Comparison of ENCODE assay signal across 17 cellular contexts in the genomic region with DNA sequence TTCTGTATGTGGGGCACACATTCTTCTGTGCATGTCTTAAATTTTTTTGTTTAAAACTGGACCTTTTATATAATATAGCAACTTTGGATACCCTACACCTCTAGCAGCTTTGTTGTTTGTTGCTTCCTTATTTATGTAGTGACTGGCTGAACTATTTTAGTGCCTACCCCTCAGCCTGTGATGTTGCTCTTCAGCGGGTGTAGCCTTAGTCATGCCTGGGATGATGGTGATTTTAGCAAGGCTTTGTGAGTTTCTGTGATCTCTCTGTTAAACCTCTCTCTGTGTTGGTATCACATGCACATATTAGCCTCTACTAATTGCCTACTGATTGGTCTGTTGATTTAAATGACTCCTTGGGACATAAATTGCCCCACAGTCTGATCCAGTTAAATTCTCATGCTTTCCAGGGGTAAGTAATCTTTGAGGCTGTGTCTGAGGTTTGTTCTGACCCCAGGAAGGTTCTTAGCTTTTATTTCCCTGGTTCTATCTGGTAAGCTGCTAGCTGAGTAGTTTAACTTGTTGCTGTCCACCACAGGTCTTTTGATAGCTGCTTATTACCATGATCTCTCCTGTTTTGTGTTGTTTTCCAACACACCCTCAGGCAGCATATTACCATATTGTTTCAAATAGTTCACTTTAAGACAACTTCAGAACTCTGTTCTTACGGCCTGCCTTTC. TPM values are rescaled to one million over a fixed set of nuclear protein-coding genes. Genes with fewer than 3 reads are reported as not detected.
DNase-seq lines count a peak whose midpoint lies in the region; ATAC-seq and TF ChIP-seq lines count a peak whose summit lies in the region.
"Had no signal": no experiment of that assay in that cellular context is flagged by ENCODE, and none has a peak within 500 bp of the region (broad histone marks: within the 10 kb centered on the region; RNA-seq: fewer than 3 reads in every experiment).

No MANE protein-coding gene starts in this region.

- no peaks in the 10 kb centered on the region for H3K9me2 ChIP-seq in Karpas-422 (replicated peaks; ENCODE audit: insufficient read depth, low read length)

- H3K4me2 ChIP-seq in mammary epithelial cell (ENCODE audit: insufficient read depth, low read depth, low read length) (no peak overlapping the region), Karpas-422 (ENCODE audit: low read depth, low read length, poor library complexity, severe bottlenecking) (no peak overlapping the region)

- H3K27ac Mint-ChIP-seq in activated T-helper 17 cell treated with anti-CD3 and anti-CD28 coated beads, Interleukin-2, amount 50 U/mL, for 72 hours = no peak overlapping the region
- H3K27ac Mint-ChIP-seq in memory B cell = peak overlapping the region; percentile 70

- intact Hi-C loops in mammary epithelial cell (cut with micrococcal nuclease) = no loop called here
- intact Hi-C loops in breast epithelium (cut with DNase I; ENCODE audit: low total_unique reads) = no loop called here

- peaks cover 28% of the 10 kb centered on the region for H4K20me1 ChIP-seq in mammary epithelial cell (ENCODE audit: insufficient read depth, low read length)
- peaks cover 62% of the 10 kb centered on the region for H4K20me1 ChIP-seq in Karpas-422 (ENCODE audit: insufficient read depth, low read depth, low read length)

- H3K36me3 ChIP-seq in mammary epithelial cell (ENCODE audit: insufficient read depth, low read length) (peaks cover 2% of the 10 kb centered on the region), breast epithelium (no peaks in the 10 kb centered on the region), Karpas-422 (ENCODE audit: insufficient read depth, low read length) (no peaks in the 10 kb centered on the region; the same call in 1 of the 2 replicates), right atrium auricular region (no peaks in the 10 kb centered on the region)
- H3K36me3 ChIP-seq: lower lobe of right lung had no signal

- H3K27me3 ChIP-seq in mammary epithelial cell (ENCODE audit: insufficient read depth, low read length) = no peaks in the 10 kb centered on the region
- peaks cover 0 to 7% of the 10 kb centered on the region in 2 donors for H3K27me3 ChIP-seq in breast epithelium
- no peaks in the 10 kb centered on the region for H3K27me3 ChIP-seq in Karpas-422 (ENCODE audit: low read length)
- H3K27me3 ChIP-seq in right atrium auricular region = no peaks in the 10 kb centered on the region

- TF ChIP-seq CTCF in mammary epithelial cell (conservative IDR thresholded peaks at IDR 0.05 in 1 of 2, IDR thresholded peaks at IDR 0.05 in 1 of 2; ENCODE audit: extremely low read depth in 1 of 2, insufficient read depth in 1 of 2, low read depth in 1 of 2, low read length in 2 of 2) (no peak), breast epithelium (IDR thresholded peaks at IDR 0.05) (no peak), GM10266 (IDR thresholded peaks at IDR 0.05; ENCODE audit: control insufficient read depth, insufficient read depth, low read depth, missing control alignments) (no peak), right atrium auricular region (IDR thresholded peaks at IDR 0.05) (no peak)

- peaks cover 98% of the 10 kb centered on the region for H3K79me2 ChIP-seq in mammary epithelial cell (ENCODE audit: insufficient read depth, low read length)
- H3K79me2 ChIP-seq in Karpas-422 (ENCODE audit: low read length) = peaks cover 95% of the 10 kb centered on the region

- ATAC-seq in activated T-helper 17 cell treated with anti-CD3 and anti-CD28 coated beads, Interleukin-2, amount 50 U/mL, for 72 hours (replicated peaks) = peak; percentile 59
- ATAC-seq in memory B cell (ENCODE audit: low read depth) = no peak
- ATAC-seq: lower lobe of right lung had no signal

- no peaks in the 10 kb centered on the region for H3K27me3 Mint-ChIP-seq in activated T-helper 17 cell treated with anti-CD3 and anti-CD28 coated beads, Interleukin-2, amount 50 U/mL, for 72 hours
- H3K27me3 Mint-ChIP-seq in memory B cell = no peaks in the 10 kb centered on the region

- no peak for TF ChIP-seq POLR2A in breast epithelium (IDR thresholded peaks at IDR 0.05)

- H3K27ac ChIP-seq in mammary epithelial cell (ENCODE audit: insufficient read depth, low read depth, low read length) = no peak overlapping the region
- H3K27ac ChIP-seq in breast epithelium = no peak overlapping the region
- no peak overlapping the region for H3K27ac ChIP-seq in Karpas-422 (ENCODE audit: low read length)
- H3K27ac ChIP-seq in right atrium auricular region = no peak overlapping the region
- H3K27ac ChIP-seq: lower lobe of right lung, parathyroid adenoma had no signal

- no TSS peak for BruUV-seq in mammary epithelial cell (replicated peaks; lab: Mats Ljungman, UMichigan)

- H3K4me3 ChIP-seq in mammary epithelial cell (replicated peaks in 1 of 3; ENCODE audit: insufficient read depth in 1 of 3, low read depth in 2 of 3, low read length in 3 of 3) = no peak overlapping the region
- no peak overlapping the region for H3K4me3 ChIP-seq in breast epithelium
- H3K4me3 ChIP-seq in Karpas-422 (ENCODE audit: low read length) = no peak overlapping the region
- H3K4me3 ChIP-seq in right atrium auricular region = no peak overlapping the region
- H3K4me3 ChIP-seq: HAP-1, lower lobe of right lung had no signal

- DNase-seq in mammary epithelial cell = peak; percentile 20
- no peak for DNase-seq in breast epithelium (ENCODE audit: low spot score in 2 of 2)
- DNase-seq in memory B cell (ENCODE audit: low spot score in 2 of 2) = no peak
- no peak for DNase-seq in Karpas-422
- DNase-seq in GM10266 (ENCODE audit: extremely low spot score) = no peak
- no peak for DNase-seq in activated gamma-delta T cell (lab: John Stamatoyannopoulos, UW)
- no peak for DNase-seq in right atrium auricular region (ENCODE audit: low spot score)
- DNase-seq: AML-193; lower lobe of right lung; NCI-H1092; NCI-H524 treated with DMSO at 0.1 percent for 48 hours; stimulated activated CD4-positive, alpha-beta T cell treated with anti-CD3 and anti-CD28 coated beads, Interleukin-2, amount 100 ng/mL, for 24 hours; stimulated activated naive CD4-positive, alpha-beta T cell; T1000 had no signal

- no peak overlapping the region for H3K9ac ChIP-seq in mammary epithelial cell (ENCODE audit: insufficient read depth, low read length)
- no peak overlapping the region for H3K9ac ChIP-seq in Karpas-422 (ENCODE audit: low read length)
- H3K9ac ChIP-seq: parathyroid adenoma had no signal

- H3K4me1 ChIP-seq in mammary epithelial cell (ENCODE audit: insufficient read depth, low read length) (peaks cover 3% of the 10 kb centered on the region), breast epithelium (no peaks in the 10 kb centered on the region), Karpas-422 (ENCODE audit: low read length) (peaks cover 58% of the 10 kb centered on the region), right atrium auricular region (peaks cover 0 to 33% of the 10 kb centered on the region in 2 donors)

- CTCF ChIA-PET in mammary epithelial cell (lab: Charles Lee; ENCODE audit: low non-redundant PET) = no interaction called here

- H3K9me3 ChIP-seq in mammary epithelial cell (replicated peaks; ENCODE audit: insufficient read depth, low read length) (no peaks in the 10 kb centered on the region), breast epithelium (peaks cover 3 to 4% of the 10 kb centered on the region in 2 donors), Karpas-422 (ENCODE audit: low read length) (no peaks in the 10 kb centered on the region), right atrium auricular region (no peaks in the 10 kb centered on the region)
- H3K9me3 ChIP-seq: lower lobe of right lung had no signal

- H3K9me3 Mint-ChIP-seq in activated T-helper 17 cell treated with anti-CD3 and anti-CD28 coated beads, Interleukin-2, amount 50 U/mL, for 72 hours = no peaks in the 10 kb centered on the region
- H3K9me3 Mint-ChIP-seq in memory B cell = peaks cover 3% of the 10 kb centered on the region

- peaks cover 33% of the 10 kb centered on the region for H3K4me1 Mint-ChIP-seq in activated T-helper 17 cell treated with anti-CD3 and anti-CD28 coated beads, Interleukin-2, amount 50 U/mL, for 72 hours
- peaks cover 34% of the 10 kb centered on the region for H3K4me1 Mint-ChIP-seq in memory B cell

- dilution Hi-C loops in mammary epithelial cell (cut with HindIII; ENCODE audit: low sequenced_read_pairs) = no loop called here

- in situ Hi-C loops in mammary epithelial cell (cut with MboI; ENCODE audit: low sequenced_read_pairs in 2 of 2) = loop anchor here (25.0 kb wide), 3 partner anchors 146 to 446 kb away; no protein-coding TSS in a partner anchor

- H3K36me3 Mint-ChIP-seq in activated T-helper 17 cell treated with anti-CD3 and anti-CD28 coated beads, Interleukin-2, amount 50 U/mL, for 72 hours (ENCODE audit: low read depth) = peaks cover 7% of the 10 kb centered on the region
- peaks cover 6% of the 10 kb centered on the region for H3K36me3 Mint-ChIP-seq in memory B cell

- WGBS in mammary epithelial cell (ENCODE audit: low coverage, missing lambda C conversion rate) = 86% methylated on average over 2 of the region's 2 CpGs

- H3K4me3 Mint-ChIP-seq in activated T-helper 17 cell treated with anti-CD3 and anti-CD28 coated beads, Interleukin-2, amount 50 U/mL, for 72 hours = peak overlapping the region; percentile 34
- H3K4me3 Mint-ChIP-seq in memory B cell = no peak overlapping the region

- no peak overlapping the region for H2AFZ ChIP-seq in mammary epithelial cell (ENCODE audit: low read depth, low read length)
- no peak overlapping the region for H2AFZ ChIP-seq in Karpas-422 (ENCODE audit: low read length)
- H2AFZ ChIP-seq: parathyroid adenoma had no signal

RNA-seq across cellular contexts. Expression of gene USP9X, which starts 22.9 kb away (rescaled TPM):
- total RNA-seq in mammary epithelial cell (100 to 1,000 TPM in 1 of 2 donors, 10 to 100 TPM in 1; 93.0 to 134 TPM), breast epithelium (100 to 1,000 TPM in 2 of 3 donors, 10 to 100 TPM in 1; 99.0 to 124 (median 112) TPM), right atrium auricular region (10 to 100 TPM; 57.2 to 65.1 TPM)
- 19.3 TPM for polyA plus RNA-seq in mammary epithelial cell
- polyA minus RNA-seq in mammary epithelial cell = 427 TPM
- 10 to 100 TPM; 49.3 to 63.3 TPM for total RNA-seq in activated T-helper 17 cell treated with anti-CD3 and anti-CD28 coated beads, Interleukin-2, amount 50 U/mL, for 72 hours
- 68.8 and 160 TPM in 2 replicates for total RNA-seq in Karpas-422 (2014; rRNA removed; shearing (Covaris generic); ENCODE audit: low replicate concordance)
